In genomic region chr12:84637926-84638325, GRCh38 we compare ENCODE assay signal across 1 cellular context.
TF ChIP-seq lines count a peak whose summit lies in the region.

No MANE protein-coding gene starts in this region.

TF ChIP-seq in IMR-90, 13 proteins besides CTCF, POLR2A, EP300 and RAD21 (continued from another document):
- no peak for TF ChIP-seq USF2 (IDR thresholded peaks at IDR 0.05; ENCODE audit: low read depth, low read length)
TF ChIP-seq in IMR-90: peak in this region for 0.
